In the genomic region with DNA sequence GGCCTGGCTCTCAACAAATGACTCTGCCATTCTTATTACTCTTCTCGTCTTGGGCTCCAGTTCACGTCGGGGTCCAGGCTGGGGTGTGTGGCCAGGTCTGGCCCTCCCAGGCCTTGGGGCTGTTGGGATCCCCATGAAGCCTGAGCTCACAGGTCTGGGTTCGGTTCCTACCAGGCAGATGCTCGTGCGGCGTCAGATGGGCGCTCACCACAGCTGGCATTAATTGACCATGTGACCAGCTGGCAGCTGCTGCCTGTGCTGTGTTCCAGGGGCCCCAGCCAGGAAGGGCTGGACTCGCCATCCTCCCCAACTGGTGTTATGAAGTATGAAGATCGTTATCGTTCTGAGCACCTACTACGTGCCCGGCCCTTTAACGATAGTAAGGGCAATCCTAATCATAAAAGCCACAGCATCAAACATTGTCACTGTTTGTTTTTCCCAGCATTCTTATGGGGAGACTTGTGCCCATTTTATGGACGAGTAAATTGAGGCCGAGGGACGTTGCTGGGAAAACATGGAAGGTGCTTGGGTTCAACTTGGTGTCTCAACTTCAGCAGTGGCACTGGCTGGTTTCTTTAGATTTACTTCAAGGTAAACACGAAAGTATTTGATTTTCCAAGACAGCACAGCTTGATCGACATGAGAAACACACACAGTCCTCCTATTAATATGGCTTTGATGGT, we compare ENCODE assay signal across 17 cellular contexts. TPM values are rescaled to one million over a fixed set of nuclear protein-coding genes. Genes with fewer than 3 reads are reported as not detected.
"Had no signal": no experiment of that assay in that cellular context is flagged by ENCODE, and none has a peak within 500 bp of the region (broad histone marks: within the 10 kb centered on the region; RNA-seq: fewer than 3 reads in every experiment).

No MANE protein-coding gene starts in this region.

- DNase-seq: activated CD4-positive, alpha-beta memory T cell treated with anti-CD3 and anti-CD28 coated beads, Interleukin-2, amount 10 ng/mL, durations not matched to agents 7 days and 5 days; activated CD4-positive, alpha-beta T cell treated with anti-CD3 and anti-CD28 coated beads for 48 hours; activated CD8-positive, alpha-beta memory T cell treated with anti-CD3 and anti-CD28 coated beads, Interleukin-2, amount 10 ng/mL, durations not matched to agents 7 days and 5 days; activated naive CD4-positive, alpha-beta T cell; activated naive CD8-positive, alpha-beta T cell treated with anti-CD3 and anti-CD28 coated beads for 36 hours; amniotic stem cell; caudate nucleus; erythroblast; mesenchymal stem cell; mucosa of descending colon; naive thymus-derived CD4-positive, alpha-beta T cell; stimulated activated CD8-positive, alpha-beta memory T cell treated with anti-CD3 and anti-CD28 coated beads, Interleukin-4, amount 100 ng/mL, for 48 hours; stimulated activated naive CD4-positive, alpha-beta T cell treated with Interleukin-2 at 50 U/mL for 16 hours; transverse colon had no signal

- H2AFZ ChIP-seq: neural progenitor cell had no signal

- H3K9ac ChIP-seq: neural progenitor cell had no signal

- H3K27me3 ChIP-seq: neural progenitor cell had no signal

- H3K4me3 ChIP-seq: mucosa of descending colon, neural progenitor cell, transverse colon had no signal

- H3K4me1 ChIP-seq: transverse colon had no signal

- ATAC-seq: activated CD8-positive, alpha-beta memory T cell treated with anti-CD3 and anti-CD28 coated beads, Interleukin-2, amount 10 ng/mL, durations not matched to agents 7 days and 5 days; mucosa of descending colon; naive thymus-derived CD4-positive, alpha-beta T cell had no signal

- H3K36me3 ChIP-seq: neural progenitor cell, transverse colon had no signal

- H3K4me2 ChIP-seq: neural progenitor cell had no signal

- H3K9me3 ChIP-seq: mucosa of descending colon, transverse colon had no signal

- H3K27ac ChIP-seq: neural progenitor cell, transverse colon had no signal

RNA-seq across cellular contexts. Expression of gene CACNG2, which starts 26.8 kb away (rescaled TPM):
- total RNA-seq: activated CD4-positive, alpha-beta memory T cell treated with anti-CD3 and anti-CD28 coated beads, Interleukin-2, amount 10 ng/mL, durations not matched to agents 7 days and 5 days; activated CD8-positive, alpha-beta memory T cell treated with anti-CD3 and anti-CD28 coated beads, Interleukin-2, amount 10 ng/mL, durations not matched to agents 7 days and 5 days; activated naive CD8-positive, alpha-beta T cell treated with anti-CD3 and anti-CD28 coated beads for 36 hours; mucosa of descending colon; naive thymus-derived CD4-positive, alpha-beta T cell; osteoblast; transverse colon had no signal
- polyA plus RNA-seq: liver; naive thymus-derived CD4-positive, alpha-beta T cell had no signal
